Comparison of ENCODE assay signal across 18 cellular contexts in the genomic region with DNA sequence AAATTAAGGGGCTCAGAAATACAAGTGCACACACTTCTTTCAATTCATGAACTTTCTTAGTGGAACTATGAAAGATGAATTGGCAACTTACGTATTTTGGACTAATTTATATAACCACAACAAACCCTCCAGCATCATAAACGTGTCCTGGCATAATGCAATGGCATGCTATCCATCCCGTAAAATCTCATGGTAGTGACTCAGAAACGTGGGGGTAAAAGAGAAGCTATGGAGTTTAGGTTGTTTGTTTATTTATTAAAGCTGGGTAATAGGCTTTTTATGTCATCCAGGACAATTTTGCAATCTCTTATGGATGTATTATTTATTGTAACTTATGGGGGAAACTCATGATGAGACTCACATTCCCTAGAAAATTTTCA.
DNase-seq lines count a peak whose midpoint lies in the region; ATAC-seq, FAIRE-seq and TF ChIP-seq lines count a peak whose summit lies in the region.
"Had no signal": no experiment of that assay in that cellular context is flagged by ENCODE, and none has a peak within 500 bp of the region (broad histone marks: within the 10 kb centered on the region; RNA-seq: fewer than 3 reads in every experiment).

No MANE protein-coding gene starts in this region.

- H3F3A ChIP-seq in MM.1S (ENCODE audit: insufficient read depth, low read length): no peaks in the 10 kb centered on the region

- dilution Hi-C loops in mammary epithelial cell (cut with HindIII; ENCODE audit: low sequenced_read_pairs): loop anchor here (25.0 kb wide), 2 partner anchors 218 to 443 kb away; no protein-coding TSS in a partner anchor

- ATAC-seq in foreskin keratinocyte (peak; percentile 71), GM19328 (IDR thresholded peaks at IDR 0.05; ENCODE audit: unreplicated experiment) (no peak)
- ATAC-seq: GM12878 had no signal

- H4K20me1 ChIP-seq in mammary epithelial cell (ENCODE audit: insufficient read depth, low read length) (no peaks in the 10 kb centered on the region), MM.1S (ENCODE audit: insufficient read depth, low read length) (no peaks in the 10 kb centered on the region)
- H4K20me1 ChIP-seq: BLaER1 had no signal

- H3K9me2 ChIP-seq in MM.1S (replicated peaks; ENCODE audit: insufficient read depth, low read length): no peaks in the 10 kb centered on the region

- H2AFZ ChIP-seq in mammary epithelial cell (ENCODE audit: low read depth, low read length): no peak overlapping the region
- no peak overlapping the region for H2AFZ ChIP-seq in MM.1S (ENCODE audit: low read length)
- H2AFZ ChIP-seq: GM23248 had no signal

- FAIRE-seq in urothelium cell line (lab: Jason Lieb, UNC): no peak
- FAIRE-seq: GM12878, H54 had no signal

- H3K27me3 ChIP-seq in mammary epithelial cell (ENCODE audit: insufficient read depth, low read length) (no peaks in the 10 kb centered on the region), foreskin keratinocyte (peaks cover 8% of the 10 kb centered on the region), MM.1S (replicated peaks; ENCODE audit: insufficient read depth, low read length) (no peaks in the 10 kb centered on the region)
- H3K27me3 ChIP-seq: BLaER1 had no signal

- H3K4me3 ChIP-seq in mammary epithelial cell (replicated peaks in 1 of 3; ENCODE audit: insufficient read depth in 1 of 3, low read depth in 2 of 3, low read length in 3 of 3) (no peak overlapping the region), MM.1S (ENCODE audit: low read length) (no peak overlapping the region)
- H3K4me3 ChIP-seq: A549, BLaER1, GM12878, GM23248 had no signal

- CTCF ChIA-PET in mammary epithelial cell (lab: Charles Lee; ENCODE audit: low non-redundant PET): interaction anchor here (0.6 kb wide), 1 partner anchor 46 kb away, joined by 4 read pairs; no protein-coding TSS in a partner anchor

- H3K9me3 ChIP-seq in mammary epithelial cell (replicated peaks; ENCODE audit: insufficient read depth, low read length) (no peaks in the 10 kb centered on the region), MM.1S (replicated peaks; ENCODE audit: insufficient read depth, low read length) (no peaks in the 10 kb centered on the region)
- H3K9me3 ChIP-seq: A549, BLaER1 had no signal

- no TSS peak for BruUV-seq in mammary epithelial cell (replicated peaks; lab: Mats Ljungman, UMichigan)

- H3K79me2 ChIP-seq in mammary epithelial cell (ENCODE audit: insufficient read depth, low read length) (no peaks in the 10 kb centered on the region), MM.1S (ENCODE audit: low read length) (no peaks in the 10 kb centered on the region)

- H3K4me2 ChIP-seq in mammary epithelial cell (ENCODE audit: insufficient read depth, low read depth, low read length) (no peak overlapping the region), MM.1S (ENCODE audit: low read depth, low read length) (no peak overlapping the region)
- H3K4me2 ChIP-seq: A549, BLaER1, KMS-11 had no signal

- H3K9ac ChIP-seq in mammary epithelial cell (ENCODE audit: insufficient read depth, low read length) (no peak overlapping the region), MM.1S (ENCODE audit: low read length) (no peak overlapping the region)
- H3K9ac ChIP-seq: BLaER1, GM23248, KMS-11 had no signal

- WGBS in mammary epithelial cell (ENCODE audit: low coverage, missing lambda C conversion rate): 0% methylated on average over 4 of the region's 4 CpGs

- H3K4me1 ChIP-seq in mammary epithelial cell (ENCODE audit: insufficient read depth, low read length) (peaks cover 7% of the 10 kb centered on the region), foreskin keratinocyte (no peaks in the 10 kb centered on the region), MM.1S (ENCODE audit: low read length) (no peaks in the 10 kb centered on the region)
- H3K4me1 ChIP-seq: A549, BLaER1 had no signal

- no peak for TF ChIP-seq CTCF in mammary epithelial cell (conservative IDR thresholded peaks at IDR 0.05 in 1 of 2, IDR thresholded peaks at IDR 0.05 in 1 of 2; ENCODE audit: extremely low read depth in 1 of 2, insufficient read depth in 1 of 2, low read depth in 1 of 2, low read length in 2 of 2)
- TF ChIP-seq CTCF in foreskin keratinocyte (conservative IDR thresholded peaks at IDR 0.05): no peak
- TF ChIP-seq CTCF in MM.1S (IDR thresholded peaks at IDR 0.05; ENCODE audit: low read length): no peak

- intact Hi-C loops in mammary epithelial cell (cut with micrococcal nuclease): no loop called here

- H3K36me3 ChIP-seq in mammary epithelial cell (ENCODE audit: insufficient read depth, low read length) (no peaks in the 10 kb centered on the region), MM.1S (replicated peaks; ENCODE audit: insufficient read depth, low read length) (no peaks in the 10 kb centered on the region)
- H3K36me3 ChIP-seq: BLaER1 had no signal

- DNase-seq in ELR (ENCODE audit: low read depth): peak; percentile 2
- DNase-seq in M059J (ENCODE audit: low read depth): peak; percentile 47
- DNase-seq in mammary epithelial cell: peak; percentile 69
- peak; percentile 71 to 84 for DNase-seq in foreskin keratinocyte
- no peak for DNase-seq in AML-193 (lab: John Stamatoyannopoulos, UW)
- no peak for DNase-seq in urothelium cell line (ENCODE audit: low spot score)
- no peak for DNase-seq in MM.1S
- DNase-seq: CD4-positive, alpha-beta memory T cell; DMS153; DMS79; GM23248; HCEC 1CT had no signal

- H3K27ac ChIP-seq in mammary epithelial cell (ENCODE audit: insufficient read depth, low read depth, low read length): no peak overlapping the region
- H3K27ac ChIP-seq in foreskin keratinocyte: no peak overlapping the region
- no peak overlapping the region for H3K27ac ChIP-seq in MM.1S (ENCODE audit: low read length)
- H3K27ac ChIP-seq: A549, BLaER1, GM23248, KMS-11 had no signal

- in situ Hi-C loops in mammary epithelial cell (cut with MboI; ENCODE audit: low sequenced_read_pairs in 2 of 2): loop anchor here in 1 of 2 donors (25.0 kb wide), 1 partner anchor 443 kb away; no protein-coding TSS in a partner anchor

Comparison
In these comparisons a context has a peak if more than half of its experiments do, and no peak if none do; other contexts are left out.
1. DNase-seq: peak in ELR (single experiment), M059J (single experiment), mammary epithelial cell (single experiment) and foreskin keratinocyte (2 of 2); none in AML-193 (0 of 2), urothelium cell line (single experiment) and MM.1S (single experiment).